Comparison of ENCODE assay signal across 11 cellular contexts in the genomic region with DNA sequence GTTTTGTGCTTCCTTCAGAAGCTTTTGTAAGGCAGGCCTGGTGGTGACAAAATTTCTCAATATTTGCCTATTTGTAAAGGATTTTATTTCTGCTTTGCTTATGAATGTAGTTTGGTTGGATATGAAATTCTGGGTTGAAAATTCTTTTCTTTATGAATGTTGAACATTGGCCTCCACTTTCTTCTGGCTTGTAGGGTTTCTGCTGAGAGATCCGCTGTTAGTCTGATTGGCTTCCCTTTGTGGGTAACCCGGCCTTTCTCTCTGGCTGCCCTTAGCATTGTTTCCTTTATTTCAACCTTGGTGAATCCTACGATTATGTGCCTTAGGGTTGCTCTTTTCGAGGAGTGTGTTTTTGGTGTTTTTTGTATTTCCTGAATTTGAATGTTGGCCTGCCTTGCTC.
"Had no signal": no experiment of that assay in that cellular context is flagged by ENCODE, and none has a peak within 500 bp of the region (broad histone marks: within the 10 kb centered on the region; RNA-seq: fewer than 3 reads in every experiment).

No MANE protein-coding gene starts in this region.

- H3K4me2 ChIP-seq: GM23338 had no signal

- H3K4me3 ChIP-seq: GM23248, GM23338, HAP-1 had no signal

- H3K9ac ChIP-seq: GM23248 had no signal

- H3K4me3 Mint-ChIP-seq: GM23338, H9, HFFc6 had no signal

- H3K27ac Mint-ChIP-seq: GM23338, H9, HFFc6 had no signal

- H3K4me1 ChIP-seq: HAP-1 had no signal

- H2AFZ ChIP-seq: GM23248, GM23338 had no signal

- ATAC-seq: GM23338, HCT116 had no signal

- FAIRE-seq: H1, H54 had no signal

- H3K9me3 ChIP-seq: HAP-1 had no signal

- H3K27ac ChIP-seq: GM23248 had no signal

- DNase-seq: GM23248, GOT3, H7, H9, HCEC 1CT, HFFc6 had no signal

- H3K36me3 ChIP-seq: HAP-1 had no signal

- H3K4me1 Mint-ChIP-seq: GM23338, H9 had no signal
